Comparison of ENCODE assay signal across 16 cellular contexts in the genomic region with DNA sequence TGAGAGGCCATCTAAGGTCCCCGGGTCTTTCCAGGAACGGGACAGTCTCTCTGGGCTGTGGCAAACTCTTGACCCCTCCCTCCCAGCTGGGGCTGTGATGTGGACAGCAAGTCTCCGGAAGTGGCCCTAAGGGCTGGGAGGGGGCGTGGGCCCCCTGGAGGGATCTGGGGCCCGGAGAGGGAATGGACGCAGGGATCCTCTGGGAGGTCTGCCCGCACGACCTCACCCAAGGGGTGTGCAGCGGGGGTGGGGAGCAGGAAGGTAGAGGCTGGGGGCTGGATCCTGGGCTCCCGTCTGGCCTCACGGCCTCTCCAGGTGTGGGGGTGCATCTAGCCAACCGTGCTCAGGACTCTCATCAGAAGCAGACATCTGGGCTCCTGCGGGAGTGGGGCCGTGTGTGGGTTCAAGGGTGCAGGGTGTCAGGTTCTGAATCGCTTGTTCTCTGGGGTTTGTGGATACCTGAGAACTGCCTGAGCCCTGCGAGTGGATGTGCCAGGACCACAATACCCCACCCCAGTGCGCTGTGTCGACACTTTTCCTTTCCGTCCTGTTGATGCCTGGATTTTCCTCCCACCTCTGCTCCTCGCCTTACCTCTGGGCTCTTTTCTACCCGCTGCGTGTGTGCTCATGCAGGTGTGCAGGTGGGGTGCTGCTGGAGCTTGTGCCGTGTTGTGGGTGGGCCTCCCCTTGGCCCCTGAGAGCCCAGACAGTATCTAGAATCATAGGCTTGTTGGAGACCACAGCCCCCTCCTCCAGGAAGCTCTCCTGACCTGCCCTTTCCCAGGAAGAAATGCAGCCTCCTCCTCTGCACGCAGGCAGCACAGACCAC. TPM values are rescaled to one million over a fixed set of nuclear protein-coding genes. Genes with fewer than 3 reads are reported as not detected.
DNase-seq lines count a peak whose midpoint lies in the region; ATAC-seq, FAIRE-seq and TF ChIP-seq lines count a peak whose summit lies in the region.
"Had no signal": no experiment of that assay in that cellular context is flagged by ENCODE, and none has a peak within 500 bp of the region (broad histone marks: within the 10 kb centered on the region; RNA-seq: fewer than 3 reads in every experiment).

No MANE protein-coding gene starts in this region.

- no peak for TF ChIP-seq RAD21 in K562 (CRISPR knock-in tag; conservative IDR thresholded peaks at IDR 0.05 in 1 of 2, IDR thresholded peaks at IDR 0.05 in 1 of 2)

- H3K23me2 ChIP-seq in H9 (ENCODE audit: insufficient read length, low read depth, low read length, poor library complexity, severe bottlenecking) = peaks cover 8% of the 10 kb centered on the region

- WGBS in H9 (ENCODE audit: extremely low coverage, insufficient read length, low lambda C conversion rate) = no CpG with 5 or more reads among the region's 24 CpGs
- WGBS in K562 (ENCODE audit: insufficient coverage, low coverage, missing lambda C conversion rate) = 18% methylated on average over 18 of the region's 24 CpGs

- ATAC-seq in K562 = peak; percentile 46
- ATAC-seq: activated CD8-positive, alpha-beta T cell treated with anti-CD3 and anti-CD28 coated beads for 36 hours had no signal

- H2BK120ac ChIP-seq in H9 (ENCODE audit: low read depth, low read length, poor library complexity, severe bottlenecking) = no peak overlapping the region

- H3K9ac ChIP-seq in H9 (ENCODE audit: extremely low read depth, insufficient read length, low read length) (no peak overlapping the region), K562 (ENCODE audit: insufficient read depth in 1 of 2, low read depth in 2 of 2, low read length in 2 of 2) (peak overlapping the region in 1 of 2 experiments; percentile 71; a peak in 2 of 4 replicates), kidney (ENCODE audit: low read length in 2 of 2) (no peak overlapping the region)

- CTCF ChIA-PET in K562 (lab: Yijun Ruan, JAX; ENCODE audit: low intra/inter-chr PET ratio) = interaction anchor here (0.9 to 4.4 kb wide), 2 partner anchors 125 to 128 kb away, joined by 6 to 64 read pairs; no protein-coding TSS in a partner anchor

- H3K4me3 ChIP-seq in K562 (peak overlapping the region; percentile 37; the same call in 1 of the 2 replicates), kidney (ENCODE audit: low read length in 2 of 2) (no peak overlapping the region), skin epidermis (peak overlapping the region in 6 of 7 experiments; percentile 11 to 29 (median 22))
- H3K4me3 ChIP-seq: GM12878 had no signal

- DNase-seq in H9 (no peak), K562 (ENCODE audit: extremely low read depth in 1 of 4, low spot score in 3 of 4) (peak in 3 of 4 experiments; percentile 6 to 23 (median 19)), kidney (peak; percentile 66), Ammon's horn (ENCODE audit: low spot score) (no peak), DMS53 treated with DMSO at 0.1 percent for 48 hours (lab: John Stamatoyannopoulos, UW; ENCODE audit: unreplicated experiment) (no peak)
- no peak for DNase-seq in activated naive CD4-positive, alpha-beta T cell treated with anti-CD3 and anti-CD28 coated beads, Interleukin-2, amount 50 U/mL, for 16 hours
- DNase-seq: activated naive CD4-positive, alpha-beta T cell treated with Interleukin-2 at 50 U/mL for 16 hours had no signal

- H3K36me3 Mint-ChIP-seq in H9 (ENCODE audit: insufficient read depth in 1 of 3, low read depth in 3 of 3) = peaks cover 0 to 14% (median 0%) of the 10 kb centered on the region in 3 experiments; a peak in 4 of 7 replicates

- H3K9me3 Mint-ChIP-seq in H9 = no peaks in the 10 kb centered on the region
- H3K9me3 Mint-ChIP-seq: activated CD8-positive, alpha-beta T cell treated with anti-CD3 and anti-CD28 coated beads for 36 hours; stimulated activated naive CD8-positive, alpha-beta T cell treated with anti-CD3 and anti-CD28 coated beads, Interleukin-15, Interleukin-2, amounts not matched to agents 100 ng/mL and 50 ng/mL, for 24 hours; T-helper 1 cell treated with Interleukin-12 subunit alpha and Interleukin-12 subunit beta and Interleukin-4 antibody, amounts not matched to agents 30 μg/mL and 1 μg/mL, for 36 hours had no signal

- no peak for FAIRE-seq in K562 (lab: Jason Lieb, UNC)
- no peak for FAIRE-seq in kidney (lab: Jason Lieb, UNC)
- FAIRE-seq: colon, GM19239 had no signal

- H3K4me1 ChIP-seq in H9 (ENCODE audit: insufficient read depth, low read length) (no peaks in the 10 kb centered on the region; the same call in 1 of the 2 replicates), K562 (replicated peaks in 1 of 2; ENCODE audit: control insufficient read depth in 2 of 2, insufficient read depth in 2 of 2, low read length in 2 of 2) (peaks cover 13 to 29% of the 10 kb centered on the region in 2 experiments; a peak in 4 of 5 replicates), kidney (ENCODE audit: control insufficient read depth in 1 of 2, insufficient read depth in 1 of 2, low read depth in 1 of 2, low read length in 2 of 2) (peaks cover 0 to 5% of the 10 kb centered on the region in 2 donors)

- H3K27ac ChIP-seq in H9 (ENCODE audit: insufficient read length, low read depth, low read length) (no peak overlapping the region), K562 (ENCODE audit: extremely low read depth, low read depth, low read length) (no peak overlapping the region), kidney (ENCODE audit: low read depth in 2 of 2, low read length in 2 of 2) (no peak overlapping the region), skin epidermis (peak overlapping the region in 4 of 21 experiments; percentile 34 to 71 (median 46))

- H3T11ph ChIP-seq in H9 (ENCODE audit: low read length) = no peak overlapping the region

- POLR2A ChIA-PET in K562 (lab: Yijun Ruan, JAX) = interaction anchor here (0.6 to 1.7 kb wide), 6 partner anchors 27 to 183 kb away, joined by 3 to 6 read pairs (median 3); no protein-coding TSS in a partner anchor

- no peak overlapping the region for H2BK5ac ChIP-seq in H9 (ENCODE audit: insufficient read length, low read length)

- H3K4me2 ChIP-seq in H9 (ENCODE audit: insufficient read depth, insufficient read length, low read length) (peak overlapping the region; percentile 79), K562 (ENCODE audit: insufficient read depth, low read length) (peak overlapping the region; percentile 41; the same call in 1 of the 2 replicates)

- TF ChIP-seq EP300 in K562 (IDR thresholded peaks at IDR 0.05; ENCODE audit: low read length) = no peak

- no peak overlapping the region for H2BK12ac ChIP-seq in H9 (ENCODE audit: insufficient read length, low read depth, low read length)

- H3K18ac ChIP-seq in H9 (ENCODE audit: insufficient read length, low read depth, low read length) = no peak overlapping the region

- H4K8ac ChIP-seq in H9 (replicated peaks; ENCODE audit: insufficient read length, low read depth, low read length) = no peak overlapping the region

- H3K56ac ChIP-seq in H9 (ENCODE audit: insufficient read length, low read depth, low read length) = no peak overlapping the region

- in situ Hi-C loops in K562 (cut with MboI) = no loop called here

- no peaks in the 10 kb centered on the region for H3K79me1 ChIP-seq in H9 (ENCODE audit: insufficient read depth, low read depth, low read length, poor library complexity, severe bottlenecking)

- H2BK20ac ChIP-seq in H9 (ENCODE audit: low read depth, low read length, poor library complexity, severe bottlenecking) = no peak overlapping the region

- no peak overlapping the region for H3K14ac ChIP-seq in H9 (ENCODE audit: insufficient read depth, low read length)

- intact Hi-C loops in K562 (cut with micrococcal nuclease) = loop anchor here (1.0 kb wide), 3 partner anchors 46 to 351 kb away; no protein-coding TSS in a partner anchor
- intact Hi-C loops in kidney (cut with DNase I) = loop anchor here (5.0 kb wide), 1 partner anchor 126 kb away; no protein-coding TSS in a partner anchor

- H4K91ac ChIP-seq in H9 (ENCODE audit: insufficient read length, low read depth, low read length) = no peak overlapping the region

- peaks cover 9% of the 10 kb centered on the region for H3K27me3 Mint-ChIP-seq in H9 (ENCODE audit: low read depth)

- H3K4me1 Mint-ChIP-seq in H9 = peaks cover 37 to 45% of the 10 kb centered on the region in 2 experiments

- H3K27me3 ChIP-seq in H9 (ENCODE audit: insufficient read depth, low read length) (no peaks in the 10 kb centered on the region), K562 (ENCODE audit: control insufficient read depth in 2 of 2, insufficient read depth in 2 of 2, low read length in 2 of 2) (peaks cover 7 to 23% of the 10 kb centered on the region in 2 experiments; a peak in 3 of 5 replicates)

- peak overlapping the region; percentile 73 to 80 for H3K4me3 Mint-ChIP-seq in H9
- H3K4me3 Mint-ChIP-seq: activated CD8-positive, alpha-beta T cell treated with anti-CD3 and anti-CD28 coated beads for 36 hours; stimulated activated naive CD8-positive, alpha-beta T cell treated with anti-CD3 and anti-CD28 coated beads, Interleukin-15, Interleukin-2, amounts not matched to agents 100 ng/mL and 50 ng/mL, for 24 hours; T-helper 1 cell treated with Interleukin-12 subunit alpha and Interleukin-12 subunit beta and Interleukin-4 antibody, amounts not matched to agents 30 μg/mL and 1 μg/mL, for 36 hours had no signal

- H3K23ac ChIP-seq in H9 (ENCODE audit: insufficient read length, low read depth, low read length) = no peak overlapping the region

- no peak for TF ChIP-seq CTCF in H9 (conservative IDR thresholded peaks at IDR 0.05)
- no peak for TF ChIP-seq CTCF in K562 (IDR thresholded peaks at IDR 0.05 in 2 of 3, conservative IDR thresholded peaks at IDR 0.05 in 1 of 3; ENCODE audit: insufficient read depth in 2 of 3, low read depth in 1 of 3, low read length in 3 of 3)
- no peak for TF ChIP-seq CTCF in kidney (IDR thresholded peaks at IDR 0.05; ENCODE audit: borderline replicate concordance, extremely low read depth, insufficient read depth)

- H3K79me2 ChIP-seq in H9 (ENCODE audit: insufficient read depth, low read length) = no peaks in the 10 kb centered on the region
- H3K79me2 ChIP-seq in K562 (ENCODE audit: control insufficient read depth, insufficient read depth, low read length) = no peaks in the 10 kb centered on the region; the same call in 2 of the 3 replicates

- no peak overlapping the region for H3K4ac ChIP-seq in H9 (ENCODE audit: low read depth, low read length)

- TF ChIP-seq POLR2A in K562 (conservative IDR thresholded peaks at IDR 0.05) = no peak

- no peak overlapping the region; a peak in 1 of 7 replicates for H3K27ac Mint-ChIP-seq in H9
- H3K27ac Mint-ChIP-seq: activated CD8-positive, alpha-beta T cell treated with anti-CD3 and anti-CD28 coated beads for 36 hours; progenitor cell of endocrine pancreas; stimulated activated naive CD8-positive, alpha-beta T cell treated with anti-CD3 and anti-CD28 coated beads, Interleukin-15, Interleukin-2, amounts not matched to agents 100 ng/mL and 50 ng/mL, for 24 hours; T-helper 1 cell treated with Interleukin-12 subunit alpha and Interleukin-12 subunit beta and Interleukin-4 antibody, amounts not matched to agents 30 μg/mL and 1 μg/mL, for 36 hours had no signal

- H3K9me3 ChIP-seq in H9 (ENCODE audit: control insufficient read depth, low read depth, low read length) (no peaks in the 10 kb centered on the region), K562 (replicated peaks; ENCODE audit: control insufficient read depth, insufficient read depth, low read depth, low read length) (no peaks in the 10 kb centered on the region), kidney (ENCODE audit: control insufficient read depth in 1 of 2, low read length in 2 of 2) (no peaks in the 10 kb centered on the region)

- BruUV-seq in K562 (replicated peaks; lab: Mats Ljungman, UMichigan) = TSS peak; percentile 42

- H2AFZ ChIP-seq in H9 (ENCODE audit: low read length) (no peak overlapping the region), K562 (ENCODE audit: low read depth, low read length) (no peak overlapping the region)

- no peak overlapping the region for H4K5ac ChIP-seq in H9 (ENCODE audit: insufficient read length, low read depth, low read length)

- H2AK5ac ChIP-seq in H9 (ENCODE audit: insufficient read length, low read length) = no peak overlapping the region

- no peaks in the 10 kb centered on the region for H3K9me1 ChIP-seq in K562 (ENCODE audit: control insufficient read depth, insufficient read depth, low read length)

- H3K36me3 ChIP-seq in K562 (ENCODE audit: control insufficient read depth, insufficient read depth, low read length) = no peaks in the 10 kb centered on the region
- H3K36me3 ChIP-seq in kidney (ENCODE audit: control insufficient read depth in 1 of 2, insufficient read depth in 2 of 2, low read length in 2 of 2) = no peaks in the 10 kb centered on the region

- H4K20me1 ChIP-seq in H9 (ENCODE audit: control insufficient read depth, insufficient read depth, insufficient read length) (no peaks in the 10 kb centered on the region), K562 (replicated peaks; ENCODE audit: control insufficient read depth, insufficient read depth, low read length) (peaks cover 11% of the 10 kb centered on the region)

- H2BK15ac ChIP-seq in H9 (ENCODE audit: low read depth, low read length) = no peak overlapping the region

RNA-seq across cellular contexts. Expression of a gene that starts 0.9 kb away (rescaled TPM):
- total RNA-seq in H9 (2021) (36.4 and 37.3 TPM in 2 replicates), K562 (2014; rRNA removed) (0.41 and 1.1 TPM in 2 replicates), K562 (2014; rRNA removed; fragmentation: Illumina TruSeq; extraction: Trizol) (0.58 and 0.67 TPM in 2 replicates), K562 (2015; rRNA removed; fragmentation: Illumina TruSeq; extraction: Trizol) (2.1 and 2.2 TPM in 2 replicates), K562 (2021) (1.5 and 1.6 TPM in 2 replicates), kidney (2.6 TPM)
- 19.3 and 33.1 TPM in 2 replicates for total RNA-seq in K562 (2011; cell fraction: chromatin; rRNA removed; ENCODE audit: low replicate concordance)
- total RNA-seq in K562 (2011; cell fraction: nucleolus; rRNA removed) = 12.5 and 16.5 TPM in 2 replicates
- total RNA-seq in K562 (2011; cell fraction: nucleoplasm; rRNA removed) = 15.9 and 26.4 TPM in 2 replicates
- polyA plus RNA-seq in K562 (2011; rRNA removed) (0.60 and 2.0 TPM in 2 replicates), K562 (2014; fragmentation: Illumina TruSeq; extraction: Trizol) (0.68 and 1.4 TPM in 2 replicates), K562 (2014; fragmentation: Nextera tagmentation; extraction: Ambion mirVana) (under 1 TPM in 1 of 2 experiments, not detected in 1; 0.06 TPM), K562 (2014; rRNA removed) (1.1 TPM in 2 replicates), kidney (ENCODE audit: insufficient read depth, low read depth, low replicate concordance) (1.2 TPM)
- polyA plus RNA-seq in K562 (2011; cell fraction: cytosol; rRNA removed) = 0.38 and 4.3 TPM in 2 replicates
- 1.7 and 13.8 TPM in 2 replicates for polyA plus RNA-seq in K562 (2011; cell fraction: nucleus; rRNA removed)
- polyA plus RNA-seq in K562 (2012) = 4.3 and 41.5 TPM in 2 replicates
- 1.4 TPM in 1 of 2 replicates, not detected in the other for polyA minus RNA-seq in K562 (2011; rRNA and poly(A)+ RNA removed)
- polyA minus RNA-seq in K562 (2011; cell fraction: cytosol; rRNA and poly(A)+ RNA removed) = 0.86 TPM in 1 of 2 replicates, not detected in the other
- polyA minus RNA-seq in K562 (2011; cell fraction: nucleus; rRNA and poly(A)+ RNA removed) = 1.4 and 2.6 TPM in 2 replicates
- total RNA-seq: activated CD8-positive, alpha-beta T cell treated with anti-CD3 and anti-CD28 coated beads for 36 hours; GM12878 had no signal
- polyA plus RNA-seq: GM12878 had no signal

RNA-seq across cellular contexts. Expression of a gene that starts 13.3 kb away (rescaled TPM):
- total RNA-seq in H9 (2021) = 3.1 and 3.4 TPM in 2 replicates
- total RNA-seq in K562 (2011; cell fraction: chromatin; rRNA removed; ENCODE audit: low replicate concordance) = 4.4 and 8.6 TPM in 2 replicates
- total RNA-seq in K562 (2011; cell fraction: nucleolus; rRNA removed) = 2.4 and 3.2 TPM in 2 replicates
- total RNA-seq in K562 (2011; cell fraction: nucleoplasm; rRNA removed) = 3.6 and 4.8 TPM in 2 replicates
- total RNA-seq in K562 (2014; rRNA removed) = 0.04 TPM in 1 of 2 replicates, not detected in the other
- total RNA-seq in K562 (2014; rRNA removed; fragmentation: Illumina TruSeq; extraction: Trizol) = not detected in 2 replicates
- 0.07 TPM in 1 of 2 replicates, not detected in the other for total RNA-seq in K562 (2015; rRNA removed; fragmentation: Illumina TruSeq; extraction: Trizol)
- total RNA-seq in K562 (2021) = 0.09 and 0.16 TPM in 2 replicates
- 0.13 TPM in 1 of 2 replicates, not detected in the other for polyA plus RNA-seq in K562 (2011; rRNA removed)
- polyA plus RNA-seq in K562 (2011; cell fraction: cytosol; rRNA removed) = 0.07 TPM in 1 of 2 replicates, not detected in the other
- polyA plus RNA-seq in K562 (2011; cell fraction: nucleus; rRNA removed) = 0.20 and 1.3 TPM in 2 replicates
- 0.08 and 0.39 TPM in 2 replicates for polyA plus RNA-seq in K562 (2012)
- polyA plus RNA-seq in K562 (2014; fragmentation: Illumina TruSeq; extraction: Trizol) = 0.06 TPM in 1 of 2 replicates, not detected in the other
- not detected for polyA plus RNA-seq in K562 (2014; fragmentation: Nextera tagmentation; extraction: Ambion mirVana)
- 0.04 and 0.08 TPM in 2 replicates for polyA plus RNA-seq in K562 (2014; rRNA removed)
- 0.21 TPM in 1 of 2 replicates, not detected in the other for polyA minus RNA-seq in K562 (2011; rRNA and poly(A)+ RNA removed)
- not detected in 2 replicates for polyA minus RNA-seq in K562 (2011; cell fraction: cytosol; rRNA and poly(A)+ RNA removed)
- 0.11 and 0.67 TPM in 2 replicates for polyA minus RNA-seq in K562 (2011; cell fraction: nucleus; rRNA and poly(A)+ RNA removed)
- not detected for total RNA-seq in kidney
- not detected for polyA plus RNA-seq in kidney (ENCODE audit: insufficient read depth, low read depth, low replicate concordance)
- total RNA-seq: activated CD8-positive, alpha-beta T cell treated with anti-CD3 and anti-CD28 coated beads for 36 hours; GM12878; lower leg skin had no signal

Comparison
In these comparisons a context has a peak if more than half of its experiments do, and no peak if none do; other contexts are left out.
1. DNase-seq: peak in K562 (3 of 4) and kidney (single experiment); none in H9 (single experiment), activated naive CD4-positive, alpha-beta T cell treated with anti-CD3 and anti-CD28 coated beads, Interleukin-2, amount 50 U/mL, for 16 hours (single experiment), Ammon's horn (single experiment) and DMS53 treated with DMSO at 0.1 percent for 48 hours (single experiment).
2. H3K4me3 ChIP-seq: peak in K562 (single experiment) and skin epidermis (6 of 7); none in kidney (0 of 2).